Comparison of ENCODE assay signal across 12 cellular contexts in genomic region chr17:42775534-42776098, GRCh38. TPM values are rescaled to one million over a fixed set of nuclear protein-coding genes. Genes with fewer than 3 reads are reported as not detected.
DNase-seq lines count a peak whose midpoint lies in the region; ATAC-seq and TF ChIP-seq lines count a peak whose summit lies in the region.
"Had no signal": no experiment of that assay in that cellular context is flagged by ENCODE, and none has a peak within 500 bp of the region (broad histone marks: within the 10 kb centered on the region; RNA-seq: fewer than 3 reads in every experiment).

No MANE protein-coding gene starts in this region.

- H3K36me3 Mint-ChIP-seq in nephron (ENCODE audit: low read depth) = peaks cover 25% of the 10 kb centered on the region
- peaks cover 10 to 44% (median 21%) of the 10 kb centered on the region in 5 donors for H3K36me3 Mint-ChIP-seq in naive thymus-derived CD4-positive, alpha-beta T cell

- H3K4me1 ChIP-seq in ovary (ENCODE audit: insufficient read depth) = peaks cover 6% of the 10 kb centered on the region
- peaks cover 8% of the 10 kb centered on the region in 2 donors for H3K4me1 ChIP-seq in naive thymus-derived CD4-positive, alpha-beta T cell (ENCODE audit: control insufficient read depth in 2 of 2, insufficient read depth in 2 of 2, low read length in 2 of 2)

- intact Hi-C loops in ovary (cut with DNase I) = loop anchor here in 1 of 4 donors (10.0 kb wide), 1 partner anchor 71 kb away; no protein-coding TSS in a partner anchor
- intact Hi-C loops in posterior cingulate gyrus (cut with DNase I) = no loop called here
- intact Hi-C loops in naive thymus-derived CD4-positive, alpha-beta T cell (cut with micrococcal nuclease) = no loop called here

- no peak overlapping the region for H3K27ac Mint-ChIP-seq in nephron
- H3K27ac Mint-ChIP-seq in naive thymus-derived CD4-positive, alpha-beta T cell = no peak overlapping the region

- no peaks in the 10 kb centered on the region for H3K9me3 ChIP-seq in ovary
- H3K9me3 ChIP-seq in naive thymus-derived CD4-positive, alpha-beta T cell (ENCODE audit: control insufficient read depth in 2 of 3, low read length in 3 of 3) = no peaks in the 10 kb centered on the region

- peak overlapping the region; percentile 99 to 100 (median 99) for H3K4me3 Mint-ChIP-seq in nephron
- peak overlapping the region in 3 of 10 donors; percentile 67 to 98 (median 98) for H3K4me3 Mint-ChIP-seq in naive thymus-derived CD4-positive, alpha-beta T cell

- TF ChIP-seq CTCF in GM12864 (IDR thresholded peaks at IDR 0.05; ENCODE audit: low read depth, low read length, missing control alignments) (peak; percentile 8), NB4 (IDR thresholded peaks at IDR 0.05; ENCODE audit: low read depth, low read length) (no peak), nephron (IDR thresholded peaks at IDR 0.05; ENCODE audit: unreplicated experiment in 3 of 3) (no peak), ovary (IDR thresholded peaks at IDR 0.05) (no peak)

- POLR2A ChIA-PET in naive thymus-derived CD4-positive, alpha-beta T cell (lab: Charles Lee) = interaction anchor here (0.8 kb wide), 2 partner anchors 12 to 730 kb away, joined by 3 read pairs; no protein-coding TSS in a partner anchor

- H3K4me1 Mint-ChIP-seq in nephron = peaks cover 21% of the 10 kb centered on the region
- H3K4me1 Mint-ChIP-seq in naive thymus-derived CD4-positive, alpha-beta T cell = peaks cover 20 to 39% (median 34%) of the 10 kb centered on the region in 7 donors

- H3K27me3 ChIP-seq in ovary = no peaks in the 10 kb centered on the region
- H3K27me3 ChIP-seq in naive thymus-derived CD4-positive, alpha-beta T cell (ENCODE audit: control insufficient read depth in 2 of 2, insufficient read depth in 2 of 2, low read length in 2 of 2) = no peaks in the 10 kb centered on the region
- H3K27me3 ChIP-seq: hepatocyte had no signal

- H3K27ac ChIP-seq in ovary = no peak overlapping the region
- no peak overlapping the region for H3K27ac ChIP-seq in naive thymus-derived CD4-positive, alpha-beta T cell (ENCODE audit: low read depth, low read length)
- H3K27ac ChIP-seq: hepatocyte had no signal

- TF ChIP-seq POLR2A in NB4 (IDR thresholded peaks at IDR 0.05; ENCODE audit: extremely low read depth, insufficient read length) = no peak
- no peak for TF ChIP-seq POLR2A in ovary (IDR thresholded peaks at IDR 0.05)

- H3K4me3 ChIP-seq in GM12864 (ENCODE audit: low read depth, low read length) (no peak overlapping the region), NB4 (ENCODE audit: low read depth, low read length) (no peak overlapping the region), ovary (no peak overlapping the region)
- H3K4me3 ChIP-seq in naive thymus-derived CD4-positive, alpha-beta T cell (ENCODE audit: low read length) = no peak overlapping the region
- H3K4me3 ChIP-seq: hepatocyte had no signal

- ATAC-seq in naive thymus-derived CD4-positive, alpha-beta T cell = no peak

- TF ChIP-seq EP300 in ovary (IDR thresholded peaks at IDR 0.05) = no peak

- DNase-seq in GM12864 (ENCODE audit: low read depth) (no peak), NB4 (ENCODE audit: low read depth) (peak; percentile 75), astrocyte of the hippocampus (ENCODE audit: low read depth, low spot score) (peak; percentile 83), ovary (no peak), posterior cingulate gyrus (no peak), NCI-H1436 (lab: John Stamatoyannopoulos, UW) (no peak)
- DNase-seq in naive thymus-derived CD4-positive, alpha-beta T cell = no peak
- DNase-seq: HCEC 1CT, NCI-H1105 had no signal

- H3K9me3 Mint-ChIP-seq in nephron = no peaks in the 10 kb centered on the region
- peaks cover 0 to 5% (median 0%) of the 10 kb centered on the region in 11 donors for H3K9me3 Mint-ChIP-seq in naive thymus-derived CD4-positive, alpha-beta T cell

- peaks cover 9% of the 10 kb centered on the region for H3K27me3 Mint-ChIP-seq in nephron (ENCODE audit: low read depth)
- peaks cover 0 to 8% (median 0%) of the 10 kb centered on the region in 5 donors for H3K27me3 Mint-ChIP-seq in naive thymus-derived CD4-positive, alpha-beta T cell

- no peaks in the 10 kb centered on the region for H3K36me3 ChIP-seq in ovary
- peaks cover 0 to 50% (median 3%) of the 10 kb centered on the region in 3 experiments for H3K36me3 ChIP-seq in naive thymus-derived CD4-positive, alpha-beta T cell (ENCODE audit: control insufficient read depth in 2 of 3, insufficient read depth in 3 of 3, low read length in 3 of 3)

- 48 to 54% (median 54%) methylated on average over 3 of the region's 3 CpGs for WGBS in ovary, 3 donors

- CTCF ChIA-PET in naive thymus-derived CD4-positive, alpha-beta T cell (lab: Charles Lee) = no interaction called here

RNA-seq across cellular contexts. Expression of gene VPS25, which starts 2.4 kb away (rescaled TPM):
- 10 to 100 TPM; 33.7 to 49.1 (median 35.8) TPM for total RNA-seq in ovary
- 10 to 100 TPM; 49.0 to 56.5 TPM for polyA plus RNA-seq in ovary
- total RNA-seq in naive thymus-derived CD4-positive, alpha-beta T cell = 10 to 100 TPM; 24.3 to 60.6 (median 37.7) TPM
- 10 to 100 TPM; 55.0 to 57.2 TPM for polyA plus RNA-seq in naive thymus-derived CD4-positive, alpha-beta T cell

RNA-seq across cellular contexts. Expression of gene WNK4, which starts 4.8 kb away (rescaled TPM):
- 10 to 100 TPM in 1 of 7 donors, 1 to 10 TPM in 6; 1.5 to 11.9 (median 3.4) TPM for total RNA-seq in ovary
- 1 to 10 TPM; 1.1 to 1.5 TPM for polyA plus RNA-seq in ovary
- total RNA-seq in naive thymus-derived CD4-positive, alpha-beta T cell = under 1 TPM; 0.10 to 0.51 (median 0.24) TPM
- polyA plus RNA-seq in naive thymus-derived CD4-positive, alpha-beta T cell = not detected

RNA-seq across cellular contexts. Expression of gene RAMP2, which starts 14.6 kb away (rescaled TPM):
- 10 to 100 TPM in 6 of 7 donors, 1 to 10 TPM in 1; 4.4 to 53.7 (median 19.6) TPM for total RNA-seq in ovary
- polyA plus RNA-seq in ovary = 10 to 100 TPM; 39.6 to 98.5 TPM
- not detected for total RNA-seq in naive thymus-derived CD4-positive, alpha-beta T cell
- not detected for polyA plus RNA-seq in naive thymus-derived CD4-positive, alpha-beta T cell
- total RNA-seq: OCI-LY7 had no signal

RNA-seq across cellular contexts. Expression of gene COA3, which starts 22.9 kb away (rescaled TPM):
- total RNA-seq in ovary = 10 to 100 TPM; 49.1 to 78.2 (median 62.9) TPM
- polyA plus RNA-seq in ovary = 10 to 100 TPM; 77.6 to 80.0 TPM
- total RNA-seq in naive thymus-derived CD4-positive, alpha-beta T cell = 10 to 100 TPM in 4 of 5 experiments, 1 to 10 TPM in 1; 7.6 to 48.1 (median 27.6) TPM
- 100 to 1,000 TPM; 108 to 118 TPM for polyA plus RNA-seq in naive thymus-derived CD4-positive, alpha-beta T cell

RNA-seq across cellular contexts. Expression of gene CNTD1, which starts 23.0 kb away (rescaled TPM):
- under 1 TPM in 5 of 7 donors, not detected in 2; 0.30 to 0.79 (median 0.33) TPM for total RNA-seq in ovary
- under 1 TPM; 0.22 to 0.36 TPM for polyA plus RNA-seq in ovary
- total RNA-seq in naive thymus-derived CD4-positive, alpha-beta T cell = not detected
- polyA plus RNA-seq in naive thymus-derived CD4-positive, alpha-beta T cell = under 1 TPM; 0.24 to 0.32 TPM

Comparison
In these comparisons a context has a peak if more than half of its experiments do, and no peak if none do; other contexts are left out.
1. DNase-seq: peak in NB4 (single experiment) and astrocyte of the hippocampus (single experiment); none in GM12864 (single experiment), ovary (0 of 5), posterior cingulate gyrus (0 of 10), naive thymus-derived CD4-positive, alpha-beta T cell (0 of 9) and NCI-H1436 (single experiment).
2. RNA of gene RAMP2, which starts 14.6 kb away (total RNA-seq): 4.4 to 53.7 TPM in ovary; not detected in naive thymus-derived CD4-positive, alpha-beta T cell; every median in the first group is over 4 times any median in the second.